Comparison of ENCODE assay signal across 27 cellular contexts in the genomic region with DNA sequence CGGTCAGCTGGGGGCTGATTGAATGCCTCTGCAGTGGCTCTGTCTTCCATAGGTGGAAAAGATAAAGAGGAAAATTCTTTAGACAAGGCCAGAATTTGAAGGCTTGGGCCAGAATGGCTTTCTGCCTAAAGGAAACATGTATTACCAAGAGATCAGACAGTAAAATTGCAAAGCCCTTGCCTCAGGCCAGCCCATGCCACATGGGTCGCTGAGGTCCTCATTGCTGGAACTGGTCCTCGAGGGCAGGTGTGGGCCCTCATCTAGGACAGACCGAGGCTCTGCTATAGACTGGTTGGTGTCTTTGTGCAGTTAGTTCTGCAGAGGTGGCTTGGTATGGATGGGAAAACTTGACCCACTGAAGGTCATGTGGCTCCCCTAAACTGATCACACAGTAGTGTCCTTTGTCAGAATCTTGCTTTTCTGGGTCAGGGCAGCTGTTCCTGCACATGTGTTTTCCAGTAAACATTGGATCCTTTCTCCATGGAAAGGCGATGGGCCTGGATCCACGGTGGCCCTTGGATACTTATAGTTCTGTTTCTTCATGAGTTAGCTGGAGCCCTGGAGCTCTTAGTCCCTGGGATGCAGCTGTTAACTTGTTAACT.
A peak's percentile ranks its signal among the peaks of the same experiment; 100 is the strongest.
DNase-seq lines count a peak whose midpoint lies in the region; ATAC-seq, FAIRE-seq and TF ChIP-seq lines count a peak whose summit lies in the region.
"Had no signal": no experiment of that assay in that cellular context is flagged by ENCODE, and none has a peak within 500 bp of the region (broad histone marks: within the 10 kb centered on the region; RNA-seq: fewer than 3 reads in every experiment).

No MANE protein-coding gene starts in this region.

- no peak overlapping the region for H2BK15ac ChIP-seq in H1 (ENCODE audit: low read length)

- H3K14ac ChIP-seq in H1 (ENCODE audit: insufficient read length): no peak overlapping the region

- POLR2A ChIA-PET in SK-N-SH (lab: Yijun Ruan, JAX) (no interaction called here), H1 (lab: Charles Lee; ENCODE audit: partially characterized antibody) (no interaction called here)

- no peak overlapping the region for H3K23ac ChIP-seq in H1 (ENCODE audit: insufficient read length)

- FAIRE-seq in H1 (lab: Jason Lieb, UNC): no peak
- FAIRE-seq: GM12878, GM12892, GM18507 had no signal

- no peaks in the 10 kb centered on the region for H3K9me2 ChIP-seq in SK-N-SH

- H3K4me1 ChIP-seq in SK-N-SH (ENCODE audit: control insufficient read depth in 1 of 2, insufficient read depth in 2 of 2, low read depth in 1 of 2, low read length in 1 of 2) (peaks cover 0 to 14% of the 10 kb centered on the region in 2 experiments; a peak in 1 of 4 replicates), H1 (replicated peaks in 1 of 4; ENCODE audit: control insufficient read depth in 3 of 4, insufficient read depth in 4 of 4, low read length in 3 of 4) (peaks cover 0 to 4% (median 0%) of the 10 kb centered on the region in 4 experiments; a peak in 1 of 7 replicates), suprapubic skin (no peaks in the 10 kb centered on the region)
- H3K4me1 ChIP-seq: BE2C had no signal

- no peaks in the 10 kb centered on the region for H3K23me2 ChIP-seq in H1 (ENCODE audit: low read depth, low read length)

- 23% methylated on average over 6 of the region's 6 CpGs for WGBS in SK-N-SH (ENCODE audit: low lambda C conversion rate)
- 92% methylated on average over 6 of the region's 6 CpGs; no CpG with 5 or more reads in 1 of the 2 experiments for WGBS in H1 (ENCODE audit: extremely low coverage in 1 of 2, insufficient coverage in 1 of 2, insufficient read length in 1 of 2, insufficient replicate concordance in 2 of 2, low coverage in 1 of 2, low lambda C conversion rate in 2 of 2, missing lambda C conversion rate in 1 of 2), 2 experiments
- 75% methylated on average over 6 of the region's 6 CpGs for WGBS in suprapubic skin

- no peak overlapping the region for H4K8ac ChIP-seq in H1 (ENCODE audit: extremely low read depth, insufficient read depth, low read length)

- TF ChIP-seq CTCF in SK-N-SH (IDR thresholded peaks at IDR 0.05) (no peak), H1 (IDR thresholded peaks at IDR 0.05; ENCODE audit: control extremely low read depth in 1 of 3, insufficient read depth in 1 of 3, low read depth in 1 of 3, low read length in 3 of 3) (no peak), suprapubic skin (IDR thresholded peaks at IDR 0.05) (no peak)

- H3K27ac ChIP-seq in SK-N-SH (ENCODE audit: low read depth in 2 of 2, low read length in 1 of 2) (no peak overlapping the region), H1 (ENCODE audit: low read depth, low read length) (no peak overlapping the region), suprapubic skin (no peak overlapping the region)
- H3K27ac ChIP-seq: BLaER1 had no signal

- TF ChIP-seq RAD21 in SK-N-SH (IDR thresholded peaks at IDR 0.05; ENCODE audit: low read length): no peak
- TF ChIP-seq RAD21 in H1 (IDR thresholded peaks at IDR 0.05 in 1 of 2, conservative IDR thresholded peaks at IDR 0.05 in 1 of 2; ENCODE audit: low read depth in 2 of 2, low read length in 2 of 2): no peak

- H3K79me2 ChIP-seq in SK-N-SH (ENCODE audit: insufficient read depth) (no peaks in the 10 kb centered on the region), H1 (ENCODE audit: control insufficient read depth in 1 of 2, insufficient read depth in 2 of 2, low read length in 2 of 2) (no peaks in the 10 kb centered on the region)

- intact Hi-C loops in Right ventricle myocardium inferior (cut with DNase I): no loop called here

- H3K27me3 ChIP-seq in SK-N-SH (ENCODE audit: insufficient read depth): no peaks in the 10 kb centered on the region
- H3K27me3 ChIP-seq in H1 (replicated peaks in 1 of 4; ENCODE audit: control insufficient read depth in 3 of 4, extremely low read depth in 1 of 4, insufficient read depth in 3 of 4, low read length in 3 of 4): no peaks in the 10 kb centered on the region
- H3K27me3 ChIP-seq in suprapubic skin: no peaks in the 10 kb centered on the region
- H3K27me3 ChIP-seq: BE2C, BLaER1 had no signal

- no peak overlapping the region for H3K4me3 ChIP-seq in SK-N-SH (ENCODE audit: low read depth in 2 of 2, low read length in 1 of 2)
- no peak overlapping the region for H3K4me3 ChIP-seq in H1 (ENCODE audit: extremely low read depth in 1 of 4, insufficient read depth in 2 of 4, low read depth in 3 of 4, low read length in 4 of 4)
- no peak overlapping the region for H3K4me3 ChIP-seq in suprapubic skin
- H3K4me3 ChIP-seq: BLaER1, GM12878 had no signal

- H3K4ac ChIP-seq in H1 (replicated peaks; ENCODE audit: insufficient read length, low read depth, low read length): no peak overlapping the region

- H4K20me1 ChIP-seq in SK-N-SH (ENCODE audit: insufficient read depth) (no peaks in the 10 kb centered on the region), H1 (replicated peaks in 1 of 2; ENCODE audit: control insufficient read depth in 1 of 2, insufficient read depth in 2 of 2, low read length in 2 of 2) (peaks cover 0 to 4% of the 10 kb centered on the region in 2 experiments)
- H4K20me1 ChIP-seq: BLaER1 had no signal

- DNase-seq in SK-N-SH: no peak
- DNase-seq in RPMI8226: peak; percentile 37
- no peak for DNase-seq in H1 (ENCODE audit: low read depth in 1 of 2, low spot score in 2 of 2)
- DNase-seq in foreskin melanocyte: peak; percentile 52
- DNase-seq in Right ventricle myocardium inferior (ENCODE audit: missing footprints): no peak
- no peak for DNase-seq in suprapubic skin (ENCODE audit: low spot score in 2 of 2)
- DNase-seq: 8988T; ACHN; BE2C; C1 segment of cervical spinal cord; CD4-positive, alpha-beta memory T cell; CD4-positive, CD25-positive, alpha-beta regulatory T cell; CD8-positive, alpha-beta memory T cell; COR-L47; DMS 273 treated with DMSO at 0.1 percent for 48 hours; DMS153; DMS53; DMS79; DND-41; EL; GDM1 had no signal

- no peak overlapping the region for H3K4me2 ChIP-seq in SK-N-SH
- H3K4me2 ChIP-seq in H1 (ENCODE audit: insufficient read depth in 1 of 2, low read depth in 2 of 2, low read length in 2 of 2): no peak overlapping the region
- H3K4me2 ChIP-seq: BLaER1 had no signal

- H3K79me1 ChIP-seq in H1 (ENCODE audit: low read depth, low read length): peaks cover 6% of the 10 kb centered on the region; the same call in 1 of the 2 replicates

- H2BK12ac ChIP-seq in H1 (ENCODE audit: low read depth, low read length): 0 out of 2 replicates have a peak overlapping the region, but pooled peaks have one; percentile 9

- ATAC-seq in SK-N-SH treated with all-trans-retinoic acid at 6 μM for 48 hours (no peak), GM19452 (IDR thresholded peaks at IDR 0.05; ENCODE audit: unreplicated experiment) (no peak), Right ventricle myocardium inferior (no peak)
- ATAC-seq: GM12878 had no signal

- no peaks in the 10 kb centered on the region for H3K9me3 ChIP-seq in SK-N-SH
- no peaks in the 10 kb centered on the region for H3K9me3 ChIP-seq in H1 (ENCODE audit: insufficient read depth in 2 of 2, low read depth in 1 of 2, low read length in 1 of 2)
- H3K9me3 ChIP-seq in suprapubic skin: no peaks in the 10 kb centered on the region
- H3K9me3 ChIP-seq: BE2C, BLaER1 had no signal

- no peak overlapping the region for H2BK20ac ChIP-seq in H1 (ENCODE audit: low read length)

- no peak overlapping the region for H2BK5ac ChIP-seq in H1 (ENCODE audit: low read depth, low read length)

- TF ChIP-seq POLR2A in H1 (IDR thresholded peaks at IDR 0.05; ENCODE audit: control extremely low read depth in 1 of 2, low read depth in 2 of 2, low read length in 2 of 2): no peak
- TF ChIP-seq POLR2A in suprapubic skin (IDR thresholded peaks at IDR 0.05): no peak

- H3K56ac ChIP-seq in H1 (replicated peaks; ENCODE audit: insufficient read length, low read depth, low read length): no peak overlapping the region

- no peak for TF ChIP-seq EP300 in SK-N-SH (IDR thresholded peaks at IDR 0.05; ENCODE audit: borderline replicate concordance in 1 of 2, low read depth in 1 of 2, low read length in 1 of 2)
- no peak for TF ChIP-seq EP300 in H1 (IDR thresholded peaks at IDR 0.05; ENCODE audit: borderline replicate concordance in 1 of 2, low read depth in 2 of 2, low read length in 2 of 2)
- no peak for TF ChIP-seq EP300 in suprapubic skin (IDR thresholded peaks at IDR 0.05)

- H3F3A ChIP-seq in SK-N-SH (replicated peaks; ENCODE audit: insufficient read depth): no peaks in the 10 kb centered on the region

- H3K36me3 ChIP-seq in SK-N-SH (replicated peaks in 1 of 2; ENCODE audit: control insufficient read depth in 1 of 2, insufficient read depth in 2 of 2, low read length in 1 of 2): no peaks in the 10 kb centered on the region
- H3K36me3 ChIP-seq in H1 (ENCODE audit: control insufficient read depth in 2 of 4, insufficient read depth in 4 of 4, low read length in 3 of 4): no peaks in the 10 kb centered on the region
- H3K36me3 ChIP-seq in suprapubic skin: no peaks in the 10 kb centered on the region
- H3K36me3 ChIP-seq: BE2C, BLaER1 had no signal

- no peak overlapping the region for H3K18ac ChIP-seq in H1 (ENCODE audit: extremely low read depth, low read length)

- H2AFZ ChIP-seq in SK-N-SH (ENCODE audit: low read depth) (no peak overlapping the region), H1 (ENCODE audit: low read length) (no peak overlapping the region)

- no peak overlapping the region for H2BK120ac ChIP-seq in H1 (replicated peaks; ENCODE audit: low read depth, low read length)

- no peak overlapping the region for H2AK5ac ChIP-seq in H1 (ENCODE audit: low read depth, low read length)

- H3K9ac ChIP-seq in SK-N-SH (no peak overlapping the region), H1 (replicated peaks in 1 of 4; ENCODE audit: extremely low read depth in 1 of 4, low read depth in 3 of 4, low read length in 3 of 4) (no peak overlapping the region)
- H3K9ac ChIP-seq: BLaER1 had no signal

- no peak overlapping the region for H4K5ac ChIP-seq in H1 (ENCODE audit: insufficient read length, low read depth, low read length)

- CTCF ChIA-PET in SK-N-SH (lab: Yijun Ruan, JAX) (interaction anchor here (0.9 to 2.5 kb wide), 3 partner anchors 9 to 107 kb away, joined by 3 to 9 read pairs (median 3); no protein-coding TSS in a partner anchor), H1 (lab: Charles Lee; ENCODE audit: partially characterized antibody) (interaction anchor here (0.6 kb wide), 1 partner anchor 142 kb away, joined by 3 read pairs; no protein-coding TSS in a partner anchor)

- H4K91ac ChIP-seq in H1 (replicated peaks; ENCODE audit: insufficient read length, low read length): no peak overlapping the region

TF ChIP-seq in SK-N-SH, 30 proteins besides CTCF, POLR2A, EP300 and RAD21:
- TF ChIP-seq NFIC (IDR thresholded peaks at IDR 0.05; ENCODE audit: borderline replicate concordance) (no peak), FOXJ3 (CRISPR knock-in tag; IDR thresholded peaks at IDR 0.05) (0 out of 2 replicates have a peak, but pooled peaks have one; percentile 26)

TF ChIP-seq in SK-N-SH treated with all-trans-retinoic acid at 6 μM for 48 hours, 23 proteins besides CTCF, POLR2A, EP300 and RAD21:
- no peak for TF ChIP-seq OSR1 (CRISPR knock-in tag; IDR thresholded peaks at IDR 0.05)
TF ChIP-seq in SK-N-SH treated with all-trans-retinoic acid at 6 μM for 48 hours: peak in this region for 0.

TF ChIP-seq in H1, 55 proteins besides CTCF, POLR2A, EP300 and RAD21 (continues in another document):
- TF ChIP-seq SIRT6 (IDR thresholded peaks at IDR 0.05; ENCODE audit: low read length): no peak
- TF ChIP-seq TAF1 (IDR thresholded peaks at IDR 0.05; ENCODE audit: low read depth, low read length): no peak
- TF ChIP-seq SUZ12 (IDR thresholded peaks at IDR 0.05; ENCODE audit: low read length): no peak
- TF ChIP-seq SP4 (IDR thresholded peaks at IDR 0.05; ENCODE audit: low read length): no peak

Comparison
In these comparisons a context has a peak if more than half of its experiments do, and no peak if none do; other contexts are left out.
1. DNase-seq: peak in RPMI8226 (single experiment) and foreskin melanocyte (single experiment); none in SK-N-SH (single experiment), H1 (0 of 2), Right ventricle myocardium inferior (single experiment) and suprapubic skin (0 of 2).